1 cellular context compared by ENCODE assay signal in genomic region chr22:27097933-27098332, GRCh38.
TF ChIP-seq lines count a peak whose summit lies in the region.

No MANE protein-coding gene starts in this region.

TF ChIP-seq in GM23338, 12 proteins besides CTCF, POLR2A, EP300 and RAD21 (continued from another document):
- TF ChIP-seq ZNF462 (CRISPR knock-in tag; IDR thresholded peaks at IDR 0.05) = no peak
- no peak for TF ChIP-seq CREB1 (CRISPR knock-in tag; IDR thresholded peaks at IDR 0.05; ENCODE audit: low read depth)
